25 cellular contexts compared by ENCODE assay signal in the genomic region with DNA sequence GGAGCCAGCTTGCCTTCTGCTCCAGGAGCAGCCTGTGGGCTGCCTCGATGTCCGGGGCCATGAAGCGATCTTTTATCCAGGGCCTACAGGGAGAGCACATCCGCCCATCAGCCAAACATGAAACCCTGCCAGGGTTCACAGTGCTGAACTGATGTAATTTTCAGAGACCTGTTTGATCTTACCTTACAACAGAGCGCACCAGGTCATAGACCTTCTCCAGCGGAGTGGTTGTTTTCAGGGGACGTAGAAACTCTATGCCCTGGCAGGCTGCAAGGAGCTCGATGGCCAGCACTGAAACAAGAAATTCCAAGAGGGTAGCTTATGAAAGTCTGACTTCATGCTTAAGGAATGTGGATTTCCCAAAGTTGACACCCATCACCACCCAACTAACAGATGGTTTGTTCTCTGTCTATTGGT. TPM values are rescaled to one million over a fixed set of nuclear protein-coding genes. Genes with fewer than 3 reads are reported as not detected.
DNase-seq lines count a peak whose midpoint lies in the region; ATAC-seq and TF ChIP-seq lines count a peak whose summit lies in the region.
"Had no signal": no experiment of that assay in that cellular context is flagged by ENCODE, and none has a peak within 500 bp of the region (broad histone marks: within the 10 kb centered on the region; RNA-seq: fewer than 3 reads in every experiment).

No MANE protein-coding gene starts in this region.

- ATAC-seq in HG03378 (IDR thresholded peaks at IDR 0.05; ENCODE audit: unreplicated experiment) (no peak), GM19328 (IDR thresholded peaks at IDR 0.05; ENCODE audit: unreplicated experiment) (no peak)
- ATAC-seq: activated T-cell treated with anti-CD3 and anti-CD28 coated beads, Interleukin-2, amount 50 U/mL, for 4 hours; lower lobe of right lung had no signal

- H3K9me3 ChIP-seq in MG63 = no peaks in the 10 kb centered on the region
- H3K9me3 ChIP-seq: ascending aorta, lower lobe of right lung had no signal

- H3K4me3 ChIP-seq in astrocyte of the spinal cord (ENCODE audit: low read depth, low read length) = no peak overlapping the region
- H3K4me3 ChIP-seq in foreskin fibroblast (ENCODE audit: low read depth in 1 of 2, low read length in 2 of 2) = no peak overlapping the region
- no peak overlapping the region for H3K4me3 ChIP-seq in MG63
- H3K4me3 ChIP-seq: ascending aorta, lower lobe of right lung had no signal

- TF ChIP-seq CTCF in astrocyte of the spinal cord (IDR thresholded peaks at IDR 0.05; ENCODE audit: low read depth, low read length) (no peak), foreskin fibroblast (IDR thresholded peaks at IDR 0.05; ENCODE audit: low read depth, low read length) (no peak)

- no peaks in the 10 kb centered on the region for H3K36me3 ChIP-seq in MG63
- H3K36me3 ChIP-seq: ascending aorta, lower lobe of right lung had no signal

- DNase-seq in ACHN (peak; percentile 35), HT1080 (ENCODE audit: low read depth) (peak; percentile 35), astrocyte of the spinal cord (ENCODE audit: low read depth, low spot score) (peak; percentile 1), foreskin fibroblast (peak; percentile 10 to 53), MG63 (no peak), cerebellar cortex (ENCODE audit: low spot score) (no peak)
- DNase-seq: activated B cell treated with CpG ODN at 0.5 μM for 24 hours; activated CD4-positive, alpha-beta memory T cell treated with anti-CD3 and anti-CD28 coated beads, Interleukin-2, amount 10 ng/mL, durations not matched to agents 7 days and 5 days; activated naive CD4-positive, alpha-beta T cell treated with anti-CD3 and anti-CD28 coated beads, Interleukin-2, amount 50 U/mL, for 16 hours; activated T-cell treated with anti-CD3 and anti-CD28 coated beads, Interleukin-2, amount 50 U/mL, for 4 hours; CD4-positive, alpha-beta memory T cell; cortex of kidney; DMS53; lower lobe of right lung; NCI-H1694 treated with DMSO at 0.1 percent for 48 hours; NCI-H82; occipital lobe; retina had no signal

- in situ Hi-C loops in ACHN (cut with HindIII; ENCODE audit: low pct_ligation_motif_present, low pct_unique_long_range_greater_than_20kb, low sequenced_read_pairs) = no loop called here
- in situ Hi-C loops in astrocyte of the spinal cord (cut with HindIII; ENCODE audit: low sequenced_read_pairs) = no loop called here

- H3K27me3 ChIP-seq in MG63 = no peaks in the 10 kb centered on the region
- H3K27me3 ChIP-seq: ascending aorta had no signal

RNA-seq across cellular contexts. Expression of a gene that starts 19.7 kb away (rescaled TPM):
- 0.31 TPM in 1 of 2 replicates, not detected in the other for total RNA-seq in HT1080 (2014; rRNA removed; shearing (Covaris generic))
- 0.06 TPM in 1 of 2 replicates, not detected in the other for polyA plus RNA-seq in HT1080 (2015; cell fraction: cytosol; rRNA removed)
- 0.10 TPM in 1 of 2 replicates, not detected in the other for polyA plus RNA-seq in HT1080 (2015; cell fraction: nucleus; rRNA removed)
- total RNA-seq in MG63 (2014; rRNA removed; shearing (Covaris generic); ENCODE audit: low replicate concordance) = not detected in 2 replicates
- total RNA-seq: SK-MEL-5 had no signal
- polyA plus RNA-seq: CD4-positive, alpha-beta memory T cell had no signal

RNA-seq across cellular contexts. Expression of a gene that starts 33.3 kb away (rescaled TPM):
- 0.13 and 0.43 TPM in 2 replicates for total RNA-seq in HT1080 (2014; rRNA removed; shearing (Covaris generic))
- polyA plus RNA-seq in HT1080 (2015; cell fraction: cytosol; rRNA removed) = 0.29 and 0.33 TPM in 2 replicates
- polyA plus RNA-seq in HT1080 (2015; cell fraction: nucleus; rRNA removed) = 0.52 and 0.70 TPM in 2 replicates
- 0.10 TPM in 1 of 2 replicates, not detected in the other for total RNA-seq in MG63 (2014; rRNA removed; shearing (Covaris generic); ENCODE audit: low replicate concordance)
- total RNA-seq: endothelial cell of umbilical vein, glomerular endothelial cell had no signal
- polyA plus RNA-seq: endothelial cell of umbilical vein had no signal

RNA-seq across cellular contexts. Expression of a gene that starts 34.0 kb away (rescaled TPM):
- not detected in 2 replicates for total RNA-seq in HT1080 (2014; rRNA removed; shearing (Covaris generic))
- polyA plus RNA-seq in HT1080 (2015; cell fraction: cytosol; rRNA removed) = not detected in 2 replicates
- 0.20 TPM in 1 of 2 replicates, not detected in the other for polyA plus RNA-seq in HT1080 (2015; cell fraction: nucleus; rRNA removed)
- 0.12 and 0.16 TPM in 2 replicates for total RNA-seq in MG63 (2014; rRNA removed; shearing (Covaris generic); ENCODE audit: low replicate concordance)
- total RNA-seq: activated CD4-positive, alpha-beta memory T cell treated with anti-CD3 and anti-CD28 coated beads, Interleukin-2, amount 10 ng/mL, durations not matched to agents 7 days and 5 days; ascending aorta; endothelial cell of umbilical vein; glomerular endothelial cell; temporal lobe had no signal
- polyA plus RNA-seq: endothelial cell of umbilical vein had no signal

RNA-seq across cellular contexts. Expression of a gene that starts 59.0 kb away (rescaled TPM):
- 73.2 and 74.6 TPM in 2 replicates for total RNA-seq in HT1080 (2014; rRNA removed; shearing (Covaris generic))
- 81.9 and 98.0 TPM in 2 replicates for polyA plus RNA-seq in HT1080 (2015; cell fraction: cytosol; rRNA removed)
- polyA plus RNA-seq in HT1080 (2015; cell fraction: nucleus; rRNA removed) = 134 and 157 TPM in 2 replicates
- 45.7 and 50.4 TPM in 2 replicates for total RNA-seq in MG63 (2014; rRNA removed; shearing (Covaris generic); ENCODE audit: low replicate concordance)

Comparison
In these comparisons a context has a peak if more than half of its experiments do, and no peak if none do; other contexts are left out.
1. DNase-seq: peak in ACHN (single experiment), HT1080 (single experiment), astrocyte of the spinal cord (single experiment) and foreskin fibroblast (2 of 2); none in MG63 (single experiment) and cerebellar cortex (single experiment).